Comparison of ENCODE assay signal across 1 cellular context in the genomic region with DNA sequence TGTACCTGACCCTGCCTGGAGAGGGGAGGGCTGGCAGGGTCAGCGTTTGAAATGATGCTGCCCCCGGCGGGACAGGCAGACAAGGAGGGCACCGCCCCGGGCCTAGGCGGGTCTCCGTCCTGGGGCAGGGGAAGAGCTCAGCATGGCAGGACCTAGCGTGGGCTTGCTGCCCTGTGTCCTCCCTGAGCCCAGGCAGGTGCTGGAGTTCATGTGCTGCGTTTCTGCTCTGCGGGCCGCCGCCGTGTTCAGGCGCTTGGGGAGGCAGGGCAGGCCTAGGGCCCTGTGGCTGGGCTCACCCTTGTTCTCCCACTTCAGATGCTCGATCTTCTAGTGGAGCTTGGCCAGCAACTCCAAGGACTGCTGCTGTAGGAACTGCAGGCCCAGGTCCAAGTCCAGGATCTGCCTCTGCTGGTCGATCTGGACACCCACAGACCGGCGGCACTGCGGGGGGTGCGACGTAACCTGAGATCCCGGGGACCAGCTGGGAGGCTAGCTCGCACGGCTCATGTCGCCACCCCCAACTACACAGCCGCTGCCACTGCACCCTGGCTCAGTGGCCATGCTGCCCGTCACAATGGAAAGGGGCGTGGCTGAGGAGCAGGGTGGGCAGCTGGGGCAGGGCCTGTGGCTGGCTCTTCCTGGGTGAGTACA.
TF ChIP-seq lines count a peak whose summit lies in the region.

No MANE protein-coding gene starts in this region.

TF ChIP-seq in H1, 55 proteins besides CTCF, POLR2A, EP300 and RAD21:
- TF ChIP-seq YY1 (IDR thresholded peaks at IDR 0.05; ENCODE audit: low read depth, low read length) (no peak), SAP30 (IDR thresholded peaks at IDR 0.05; ENCODE audit: insufficient read depth, insufficient replicate concordance, low read length) (no peak), KDM4A (IDR thresholded peaks at IDR 0.05; ENCODE audit: low read depth, low read length, severe bottlenecking) (no peak), RBBP5 (IDR thresholded peaks at IDR 0.05; ENCODE audit: borderline replicate concordance, low read depth, low read length) (no peak), NANOG (IDR thresholded peaks at IDR 0.05; ENCODE audit: insufficient read depth, low read depth, low read length, poor library complexity, severe bottlenecking) (no peak), CBX5 (IDR thresholded peaks at IDR 0.05; ENCODE audit: low read depth, low read length) (no peak), POU5F1 (IDR thresholded peaks at IDR 0.05; ENCODE audit: low read depth, low read length) (no peak), GTF2F1 (IDR thresholded peaks at IDR 0.05; ENCODE audit: borderline replicate concordance, low read depth, low read length) (no peak), TEAD4 (IDR thresholded peaks at IDR 0.05; ENCODE audit: low read depth, low read length) (no peak), SIX5 (IDR thresholded peaks at IDR 0.05; ENCODE audit: low read depth, low read length) (no peak), SP4 (IDR thresholded peaks at IDR 0.05; ENCODE audit: low read length) (no peak), TAF1 (IDR thresholded peaks at IDR 0.05; ENCODE audit: low read depth, low read length) (no peak), JUN (IDR thresholded peaks at IDR 0.05; ENCODE audit: low read depth, low read length) (no peak), RXRA (IDR thresholded peaks at IDR 0.05; ENCODE audit: insufficient read depth, low read depth, low read length) (no peak), TAF7 (optimal IDR thresholded peaks at IDR 0.05; ENCODE audit: borderline replicate concordance, low read depth, low read length) (no peak)
- TF ChIP-seq, protein P1, sequence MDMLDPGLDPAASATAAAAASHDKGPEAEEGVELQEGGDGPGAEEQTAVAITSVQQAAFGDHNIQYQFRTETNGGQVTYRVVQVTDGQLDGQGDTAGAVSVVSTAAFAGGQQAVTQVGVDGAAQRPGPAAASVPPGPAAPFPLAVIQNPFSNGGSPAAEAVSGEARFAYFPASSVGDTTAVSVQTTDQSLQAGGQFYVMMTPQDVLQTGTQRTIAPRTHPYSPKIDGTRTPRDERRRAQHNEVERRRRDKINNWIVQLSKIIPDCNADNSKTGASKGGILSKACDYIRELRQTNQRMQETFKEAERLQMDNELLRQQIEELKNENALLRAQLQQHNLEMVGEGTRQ (IDR thresholded peaks at IDR 0.05; ENCODE audit: low read length) = no peak
- TF ChIP-seq, protein P2, sequence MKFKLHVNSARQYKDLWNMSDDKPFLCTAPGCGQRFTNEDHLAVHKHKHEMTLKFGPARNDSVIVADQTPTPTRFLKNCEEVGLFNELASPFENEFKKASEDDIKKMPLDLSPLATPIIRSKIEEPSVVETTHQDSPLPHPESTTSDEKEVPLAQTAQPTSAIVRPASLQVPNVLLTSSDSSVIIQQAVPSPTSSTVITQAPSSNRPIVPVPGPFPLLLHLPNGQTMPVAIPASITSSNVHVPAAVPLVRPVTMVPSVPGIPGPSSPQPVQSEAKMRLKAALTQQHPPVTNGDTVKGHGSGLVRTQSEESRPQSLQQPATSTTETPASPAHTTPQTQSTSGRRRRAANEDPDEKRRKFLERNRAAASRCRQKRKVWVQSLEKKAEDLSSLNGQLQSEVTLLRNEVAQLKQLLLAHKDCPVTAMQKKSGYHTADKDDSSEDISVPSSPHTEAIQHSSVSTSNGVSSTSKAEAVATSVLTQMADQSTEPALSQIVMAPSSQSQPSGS (IDR thresholded peaks at IDR 0.05; ENCODE audit: low read length) = no peak
TF ChIP-seq in H1: peak in this region for 0.
